Comparison of ENCODE assay signal across 14 cellular contexts in genomic region chr14:92481386-92481785, GRCh38. TPM values are rescaled to one million over a fixed set of nuclear protein-coding genes. Genes with fewer than 3 reads are reported as not detected.
A peak's percentile ranks its signal among the peaks of the same experiment; 100 is the strongest.
DNase-seq lines count a peak whose midpoint lies in the region; TF ChIP-seq lines count a peak whose summit lies in the region.
"Had no signal": no experiment of that assay in that cellular context is flagged by ENCODE, and none has a peak within 500 bp of the region (broad histone marks: within the 10 kb centered on the region; RNA-seq: fewer than 3 reads in every experiment).

No MANE protein-coding gene starts in this region.

- H3K9me3 ChIP-seq in testis = no peaks in the 10 kb centered on the region

- H3K4me1 ChIP-seq in testis = peaks cover 11% of the 10 kb centered on the region

- intact Hi-C loops in testis (cut with DNase I; ENCODE audit: low total_unique reads) = no loop called here

- no peaks in the 10 kb centered on the region for H3K27me3 ChIP-seq in testis

- TF ChIP-seq POLR2A in testis (IDR thresholded peaks at IDR 0.05) = no peak

- no peaks in the 10 kb centered on the region for H3K36me3 ChIP-seq in testis (ENCODE audit: low read depth, missing control alignments)

- TF ChIP-seq CTCF in WI38 (IDR thresholded peaks at IDR 0.05; ENCODE audit: low read depth, low read length) (peak; percentile 20; the same call in 1 of the 2 replicates), fibroblast of the aortic adventitia (IDR thresholded peaks at IDR 0.05; ENCODE audit: insufficient read depth, low read length) (peak; percentile 48), testis (IDR thresholded peaks at IDR 0.05) (no peak)

- DNase-seq in HCEC 1CT = peak; percentile 47
- DNase-seq in fibroblast of the aortic adventitia (ENCODE audit: low read depth) = peak; percentile 60
- peak; percentile 13 for DNase-seq in testis
- DNase-seq in stimulated activated CD4-positive, alpha-beta T cell treated with anti-CD3 and anti-CD28 coated beads, Interleukin-12 subunit alpha, Interleukin-12 subunit beta, amount 100 ng/mL, for 4 hours = no peak
- DNase-seq in DMS53 (lab: John Stamatoyannopoulos, UW) = no peak
- DNase-seq in SIG-M5 treated with dmso at 0.1 percent for 504 hours (lab: John Stamatoyannopoulos, UW; ENCODE audit: unreplicated experiment) = no peak
- DNase-seq: activated CD4-positive, alpha-beta memory T cell treated with anti-CD3 and anti-CD28 coated beads, Interleukin-2, amount 10 ng/mL, durations not matched to agents 7 days and 5 days; activated gamma-delta T cell; cerebellar nuclear complex; MM.1S; naive thymus-derived CD4-positive, alpha-beta T cell; T-helper 9 cell had no signal

- WGBS in testis, 2 donors = 25 to 35% methylated on average over 1 of the region's 1 CpG

- no peak overlapping the region for H3K27ac ChIP-seq in testis

- H3K4me3 ChIP-seq in WI38 (ENCODE audit: low read depth, low read length) (no peak overlapping the region), fibroblast of the aortic adventitia (ENCODE audit: low read depth, low read length) (no peak overlapping the region), testis (no peak overlapping the region)
- H3K4me3 ChIP-seq: GM12878 had no signal

RNA-seq across cellular contexts. Expression of gene RIN3, which starts 32.2 kb away (rescaled TPM):
- total RNA-seq in fibroblast of the aortic adventitia (ENCODE audit: low replicate concordance) (5.7 and 7.2 TPM in 2 replicates), testis (10 to 100 TPM; 49.8 to 56.2 TPM)
- 25.9 TPM for polyA plus RNA-seq in testis (ENCODE audit: insufficient read depth, low read depth, low replicate concordance)

Comparison
In these comparisons a context has a peak if more than half of its experiments do, and no peak if none do; other contexts are left out.
1. DNase-seq: peak in HCEC 1CT (single experiment), fibroblast of the aortic adventitia (single experiment) and testis (single experiment); none in stimulated activated CD4-positive, alpha-beta T cell treated with anti-CD3 and anti-CD28 coated beads, Interleukin-12 subunit alpha, Interleukin-12 subunit beta, amount 100 ng/mL, for 4 hours (single experiment), DMS53 (single experiment) and SIG-M5 treated with dmso at 0.1 percent for 504 hours (single experiment).
2. CTCF ChIP-seq: peak in WI38 (single experiment) and fibroblast of the aortic adventitia (single experiment); none in testis (0 of 3).